In genomic region chr2:12896283-12897014, GRCh38 we compare ENCODE assay signal across 21 cellular contexts.
DNase-seq lines count a peak whose midpoint lies in the region; ATAC-seq and TF ChIP-seq lines count a peak whose summit lies in the region.
"Had no signal": no experiment of that assay in that cellular context is flagged by ENCODE, and none has a peak within 500 bp of the region (broad histone marks: within the 10 kb centered on the region; RNA-seq: fewer than 3 reads in every experiment).

No MANE protein-coding gene starts in this region.

- WGBS in body of pancreas, 2 donors: 75 to 78% methylated on average over 4 of the region's 4 CpGs
- 63 to 64% methylated on average over 3 to 4 of the region's 4 CpGs for WGBS in transverse colon (ENCODE audit: low coverage in 1 of 2), 2 donors

- DNase-seq in activated naive CD8-positive, alpha-beta T cell treated with anti-CD3 and anti-CD28 coated beads, Interleukin-2, amount 10 ng/mL, durations not matched to agents 7 days and 5 days: no peak
- DNase-seq in activated naive CD8-positive, alpha-beta T cell treated with anti-CD3 and anti-CD28 coated beads for 36 hours: no peak
- DNase-seq in body of pancreas (no peak), transverse colon (no peak), posterior cingulate gyrus (no peak), anterior cingulate cortex (lab: John Stamatoyannopoulos, UW) (no peak)
- DNase-seq in naive thymus-derived CD4-positive, alpha-beta T cell: no peak
- DNase-seq: DMS 273 treated with DMSO at 0.1 percent for 48 hours; left colon; NCI-H1105 treated with DMSO at 0.1 percent for 48 hours; NCI-H510A; NK-92 treated with Interleukin-12 subunit alpha and Interleukin-12 subunit beta, amount 100 ng/mL, for 24 hours; RPMI8226; stimulated activated CD8-positive, alpha-beta memory T cell treated with anti-CD3 and anti-CD28 coated beads, Interleukin-4, amount 100 ng/mL, for 48 hours had no signal

- H3K36me3 Mint-ChIP-seq in activated naive CD8-positive, alpha-beta T cell treated with anti-CD3 and anti-CD28 coated beads, Interleukin-2, amount 10 ng/mL, durations not matched to agents 7 days and 5 days: peaks cover 8% of the 10 kb centered on the region
- peaks cover 2% of the 10 kb centered on the region for H3K36me3 Mint-ChIP-seq in activated naive CD8-positive, alpha-beta T cell treated with anti-CD3 and anti-CD28 coated beads for 36 hours
- peaks cover 0 to 16% (median 15%) of the 10 kb centered on the region in 5 donors for H3K36me3 Mint-ChIP-seq in naive thymus-derived CD4-positive, alpha-beta T cell

- no peak overlapping the region for H3K27ac ChIP-seq in body of pancreas
- no peak overlapping the region for H3K27ac ChIP-seq in naive thymus-derived CD4-positive, alpha-beta T cell (ENCODE audit: low read depth, low read length)
- peak overlapping the region; percentile 38 to 66 (median 49) for H3K27ac ChIP-seq in transverse colon
- H3K27ac ChIP-seq: BLaER1 treated with 17β-estradiol and CSF1 and Interleukin-3, amounts not matched to agents 10 nM and 100 nM; epithelial cell of prostate; SK-N-MC; suprapubic skin had no signal

- peaks cover 10% of the 10 kb centered on the region for H3K4me1 Mint-ChIP-seq in activated naive CD8-positive, alpha-beta T cell treated with anti-CD3 and anti-CD28 coated beads, Interleukin-2, amount 10 ng/mL, durations not matched to agents 7 days and 5 days
- H3K4me1 Mint-ChIP-seq in activated naive CD8-positive, alpha-beta T cell treated with anti-CD3 and anti-CD28 coated beads for 36 hours: peaks cover 12% of the 10 kb centered on the region
- H3K4me1 Mint-ChIP-seq in naive thymus-derived CD4-positive, alpha-beta T cell: peaks cover 9 to 34% (median 22%) of the 10 kb centered on the region in 7 donors

- no peaks in the 10 kb centered on the region for H3K27me3 ChIP-seq in body of pancreas
- H3K27me3 ChIP-seq in naive thymus-derived CD4-positive, alpha-beta T cell (ENCODE audit: control insufficient read depth in 2 of 2, insufficient read depth in 2 of 2, low read length in 2 of 2): no peaks in the 10 kb centered on the region
- H3K27me3 ChIP-seq in transverse colon: no peaks in the 10 kb centered on the region
- H3K27me3 ChIP-seq: BLaER1 treated with 17β-estradiol and CSF1 and Interleukin-3, amounts not matched to agents 10 nM and 100 nM; suprapubic skin had no signal

- in situ Hi-C loops in transverse colon (cut with MboI; ENCODE audit: low pct_ligation_motif_present in 1 of 4, low pct_unique_long_range_greater_than_20kb in 1 of 4, low sequenced_read_pairs in 3 of 4): no loop called here

- no peaks in the 10 kb centered on the region for H3K36me3 ChIP-seq in body of pancreas (replicated peaks in 1 of 2; ENCODE audit: insufficient read depth in 1 of 2, low read depth in 2 of 2)
- H3K36me3 ChIP-seq in naive thymus-derived CD4-positive, alpha-beta T cell (ENCODE audit: control insufficient read depth in 2 of 3, insufficient read depth in 3 of 3, low read length in 3 of 3): no peaks in the 10 kb centered on the region
- H3K36me3 ChIP-seq in transverse colon: no peaks in the 10 kb centered on the region
- H3K36me3 ChIP-seq: BLaER1 treated with 17β-estradiol and CSF1 and Interleukin-3, amounts not matched to agents 10 nM and 100 nM; suprapubic skin had no signal

- no peak for TF ChIP-seq POLR2A in body of pancreas (IDR thresholded peaks at IDR 0.05)
- no peak for TF ChIP-seq POLR2A in transverse colon (IDR thresholded peaks at IDR 0.05)

- H3K4me1 ChIP-seq in body of pancreas (no peaks in the 10 kb centered on the region), transverse colon (peaks cover 0 to 15% (median 0%) of the 10 kb centered on the region in 4 donors)
- H3K4me1 ChIP-seq in naive thymus-derived CD4-positive, alpha-beta T cell (ENCODE audit: control insufficient read depth in 2 of 2, insufficient read depth in 2 of 2, low read length in 2 of 2): peaks cover 7 to 14% of the 10 kb centered on the region in 2 donors

- POLR2A ChIA-PET in activated naive CD8-positive, alpha-beta T cell treated with anti-CD3 and anti-CD28 coated beads, Interleukin-2, amount 10 ng/mL, durations not matched to agents 7 days and 5 days (lab: Charles Lee): no interaction called here
- POLR2A ChIA-PET in naive thymus-derived CD4-positive, alpha-beta T cell (lab: Charles Lee): interaction anchor here (0.6 kb wide), 2 partner anchors 17 to 19 kb away, joined by 3 to 5 read pairs; no protein-coding TSS in a partner anchor

- no peaks in the 10 kb centered on the region for H3K9me3 ChIP-seq in body of pancreas
- peaks cover 0 to 4% (median 0%) of the 10 kb centered on the region in 3 experiments for H3K9me3 ChIP-seq in naive thymus-derived CD4-positive, alpha-beta T cell (ENCODE audit: control insufficient read depth in 2 of 3, low read length in 3 of 3)
- H3K9me3 ChIP-seq in transverse colon: peaks cover 0 to 4% of the 10 kb centered on the region in 2 donors
- H3K9me3 ChIP-seq: suprapubic skin had no signal

- intact Hi-C loops in body of pancreas (cut with DNase I): no loop called here
- intact Hi-C loops in naive thymus-derived CD4-positive, alpha-beta T cell (cut with micrococcal nuclease): loop anchor here in 1 of 2 donors (2.0 kb wide), 1 partner anchor 40 kb away; no protein-coding TSS in a partner anchor
- intact Hi-C loops in transverse colon (cut with DNase I; ENCODE audit: low total_unique reads): no loop called here
- intact Hi-C loops in posterior cingulate gyrus (cut with DNase I): no loop called here

- H3K27ac Mint-ChIP-seq in activated naive CD8-positive, alpha-beta T cell treated with anti-CD3 and anti-CD28 coated beads, Interleukin-2, amount 10 ng/mL, durations not matched to agents 7 days and 5 days: peak overlapping the region; percentile 27
- no peak overlapping the region for H3K27ac Mint-ChIP-seq in activated naive CD8-positive, alpha-beta T cell treated with anti-CD3 and anti-CD28 coated beads for 36 hours
- peak overlapping the region in 6 of 9 donors; percentile 2 to 88 (median 32) for H3K27ac Mint-ChIP-seq in naive thymus-derived CD4-positive, alpha-beta T cell
- H3K27ac Mint-ChIP-seq: activated T-helper 2 cell treated with anti-CD3 and anti-CD28 coated beads, Interferon-gamma antibody, Interleukin-2, Interleukin-4, amounts not matched to agents 10 μg/mL and 5 μg/mL and 100 μg/mL, durations not matched to agents 14 hours and 24 hours and 36 hours had no signal

- H3K4me3 ChIP-seq in body of pancreas (no peak overlapping the region), transverse colon (no peak overlapping the region)
- no peak overlapping the region for H3K4me3 ChIP-seq in naive thymus-derived CD4-positive, alpha-beta T cell (ENCODE audit: low read length)
- H3K4me3 ChIP-seq: BLaER1 treated with 17β-estradiol and CSF1 and Interleukin-3, amounts not matched to agents 10 nM and 100 nM; SK-N-MC; suprapubic skin had no signal

- peaks cover 6% of the 10 kb centered on the region for H3K27me3 Mint-ChIP-seq in activated naive CD8-positive, alpha-beta T cell treated with anti-CD3 and anti-CD28 coated beads, Interleukin-2, amount 10 ng/mL, durations not matched to agents 7 days and 5 days
- no peaks in the 10 kb centered on the region for H3K27me3 Mint-ChIP-seq in activated naive CD8-positive, alpha-beta T cell treated with anti-CD3 and anti-CD28 coated beads for 36 hours
- H3K27me3 Mint-ChIP-seq in naive thymus-derived CD4-positive, alpha-beta T cell: peaks cover 0 to 21% (median 0%) of the 10 kb centered on the region in 5 donors
- H3K27me3 Mint-ChIP-seq: central memory CD8-positive, alpha-beta T cell had no signal

- TF ChIP-seq CTCF in body of pancreas (IDR thresholded peaks at IDR 0.05) (no peak), transverse colon (IDR thresholded peaks at IDR 0.05) (no peak)

- TF ChIP-seq EP300 in transverse colon (IDR thresholded peaks at IDR 0.05; ENCODE audit: low read depth): no peak

- H3K9me3 Mint-ChIP-seq in activated naive CD8-positive, alpha-beta T cell treated with anti-CD3 and anti-CD28 coated beads, Interleukin-2, amount 10 ng/mL, durations not matched to agents 7 days and 5 days: peaks cover 23% of the 10 kb centered on the region
- H3K9me3 Mint-ChIP-seq in activated naive CD8-positive, alpha-beta T cell treated with anti-CD3 and anti-CD28 coated beads for 36 hours: peaks cover 17% of the 10 kb centered on the region
- peaks cover 7 to 35% (median 15%) of the 10 kb centered on the region in 11 donors for H3K9me3 Mint-ChIP-seq in naive thymus-derived CD4-positive, alpha-beta T cell

- CTCF ChIA-PET in naive thymus-derived CD4-positive, alpha-beta T cell (lab: Charles Lee): interaction anchor here (0.7 to 1.6 kb wide), 3 partner anchors 19 to 180 kb away, joined by 3 to 7 read pairs (median 4); partner anchors contain the start of gene TRIB2

- H3K4me3 Mint-ChIP-seq in activated naive CD8-positive, alpha-beta T cell treated with anti-CD3 and anti-CD28 coated beads, Interleukin-2, amount 10 ng/mL, durations not matched to agents 7 days and 5 days: no peak overlapping the region
- no peak overlapping the region for H3K4me3 Mint-ChIP-seq in activated naive CD8-positive, alpha-beta T cell treated with anti-CD3 and anti-CD28 coated beads for 36 hours
- H3K4me3 Mint-ChIP-seq in naive thymus-derived CD4-positive, alpha-beta T cell: peak overlapping the region in 4 of 10 donors; percentile 0 to 60 (median 52)
- H3K4me3 Mint-ChIP-seq: central memory CD8-positive, alpha-beta T cell had no signal

- no peak for ATAC-seq in activated naive CD8-positive, alpha-beta T cell treated with anti-CD3 and anti-CD28 coated beads, Interleukin-2, amount 10 ng/mL, durations not matched to agents 7 days and 5 days (ENCODE audit: low read depth)
- peak; percentile 40 for ATAC-seq in body of pancreas
- no peak for ATAC-seq in naive thymus-derived CD4-positive, alpha-beta T cell
- no peak for ATAC-seq in GM18858 (IDR thresholded peaks at IDR 0.05; ENCODE audit: unreplicated experiment)
- ATAC-seq: left colon had no signal

Comparison
In these comparisons a context has a peak if more than half of its experiments do, and no peak if none do; other contexts are left out.
1. H3K27ac ChIP-seq: peak in transverse colon (4 of 4); none in body of pancreas (0 of 4) and naive thymus-derived CD4-positive, alpha-beta T cell (single experiment).